In genomic region chr15:31341501-31342195, GRCh38 we compare ENCODE assay signal across 11 cellular contexts. TPM values are rescaled to one million over a fixed set of nuclear protein-coding genes. Genes with fewer than 3 reads are reported as not detected.
DNase-seq lines count a peak whose midpoint lies in the region; ATAC-seq and TF ChIP-seq lines count a peak whose summit lies in the region.
"Had no signal": no experiment of that assay in that cellular context is flagged by ENCODE, and none has a peak within 500 bp of the region (broad histone marks: within the 10 kb centered on the region; RNA-seq: fewer than 3 reads in every experiment).

No MANE protein-coding gene starts in this region.

- peaks cover 65 to 100% (median 83%) of the 10 kb centered on the region in 4 donors for H3K4me1 ChIP-seq in transverse colon

- peak overlapping the region; percentile 96 for H3K27ac Mint-ChIP-seq in activated naive CD4-positive, alpha-beta T cell treated with anti-CD3 and anti-CD28 coated beads, Interleukin-2, amount 50 U/mL, for 24 hours
- H3K27ac Mint-ChIP-seq in activated B cell treated with CpG ODN at 0.5 μM for 24 hours (peak overlapping the region; percentile 72), immature natural killer cell (peak overlapping the region; percentile 92 to 99 (median 96))

- H3K27me3 ChIP-seq in transverse colon: no peaks in the 10 kb centered on the region

- H3K27me3 Mint-ChIP-seq in activated naive CD4-positive, alpha-beta T cell treated with anti-CD3 and anti-CD28 coated beads, Interleukin-2, amount 50 U/mL, for 24 hours: no peaks in the 10 kb centered on the region
- H3K27me3 Mint-ChIP-seq in activated B cell treated with CpG ODN at 0.5 μM for 24 hours: no peaks in the 10 kb centered on the region
- H3K27me3 Mint-ChIP-seq in immature natural killer cell (ENCODE audit: low read depth in 3 of 3): peaks cover 19 to 64% (median 35%) of the 10 kb centered on the region in 3 donors

- CTCF ChIA-PET in activated B cell treated with CpG ODN at 0.5 μM for 24 hours (lab: Charles Lee): interaction anchor here (1.2 kb wide), 1 partner anchor 147 kb away, joined by 3 read pairs; no protein-coding TSS in a partner anchor

- WGBS in transverse colon (ENCODE audit: low coverage in 1 of 2), 2 donors: 80% methylated on average over 4 of the region's 4 CpGs; no CpG with 5 or more reads in 1 of the 2 donors

- no peak overlapping the region for H3K4me3 ChIP-seq in transverse colon

- in situ Hi-C loops in transverse colon (cut with MboI; ENCODE audit: low pct_ligation_motif_present in 1 of 4, low pct_unique_long_range_greater_than_20kb in 1 of 4, low sequenced_read_pairs in 3 of 4): no loop called here

- no peaks in the 10 kb centered on the region for H3K9me3 Mint-ChIP-seq in activated naive CD4-positive, alpha-beta T cell treated with anti-CD3 and anti-CD28 coated beads, Interleukin-2, amount 50 U/mL, for 24 hours
- H3K9me3 Mint-ChIP-seq in activated B cell treated with CpG ODN at 0.5 μM for 24 hours: no peaks in the 10 kb centered on the region
- H3K9me3 Mint-ChIP-seq in immature natural killer cell: no peaks in the 10 kb centered on the region

- H3K36me3 ChIP-seq in transverse colon: no peaks in the 10 kb centered on the region

- TF ChIP-seq EP300 in transverse colon (IDR thresholded peaks at IDR 0.05; ENCODE audit: low read depth): no peak

- TF ChIP-seq CTCF in activated B cell treated with CpG ODN at 0.5 μM for 24 hours (IDR thresholded peaks at IDR 0.05) (no peak), transverse colon (IDR thresholded peaks at IDR 0.05) (no peak)

- peaks cover 99% of the 10 kb centered on the region for H3K4me1 Mint-ChIP-seq in activated naive CD4-positive, alpha-beta T cell treated with anti-CD3 and anti-CD28 coated beads, Interleukin-2, amount 50 U/mL, for 24 hours
- peaks cover 100% of the 10 kb centered on the region for H3K4me1 Mint-ChIP-seq in activated B cell treated with CpG ODN at 0.5 μM for 24 hours
- peaks cover 100% of the 10 kb centered on the region in 2 donors for H3K4me1 Mint-ChIP-seq in immature natural killer cell

- intact Hi-C loops in activated B cell treated with CpG ODN at 0.5 μM for 24 hours (cut with micrococcal nuclease) (no loop called here), transverse colon (cut with DNase I; ENCODE audit: low total_unique reads) (no loop called here)

- POLR2A ChIA-PET in activated B cell treated with CpG ODN at 0.5 μM for 24 hours (lab: Charles Lee): interaction anchor here (0.8 to 8.4 kb wide), 4 partner anchors 8 to 76 kb away, joined by 3 to 94 read pairs (median 4); partner anchors contain the start of gene KLF13

- H3K27ac ChIP-seq in transverse colon: peak overlapping the region; percentile 78 to 86 (median 82)

- no peaks in the 10 kb centered on the region for H3K36me3 Mint-ChIP-seq in activated naive CD4-positive, alpha-beta T cell treated with anti-CD3 and anti-CD28 coated beads, Interleukin-2, amount 50 U/mL, for 24 hours
- H3K36me3 Mint-ChIP-seq in activated B cell treated with CpG ODN at 0.5 μM for 24 hours (ENCODE audit: low read depth) (peaks cover 20% of the 10 kb centered on the region), immature natural killer cell (no peaks in the 10 kb centered on the region)

- TF ChIP-seq POLR2A in transverse colon (IDR thresholded peaks at IDR 0.05): no peak

- ATAC-seq in activated B cell treated with CpG ODN at 0.5 μM for 24 hours (ENCODE audit: low read depth) (no peak), HG03196 (IDR thresholded peaks at IDR 0.05; ENCODE audit: unreplicated experiment) (no peak), HG03097 (IDR thresholded peaks at IDR 0.05; ENCODE audit: low FRiP score, unreplicated experiment) (no peak)
- ATAC-seq: HCT116 had no signal

- H3K9me3 ChIP-seq in transverse colon: no peaks in the 10 kb centered on the region

- DNase-seq in activated naive CD4-positive, alpha-beta T cell treated with anti-CD3 and anti-CD28 coated beads, Interleukin-2, amount 50 U/mL, for 16 hours: no peak
- DNase-seq in activated B cell treated with CpG ODN at 0.5 μM for 24 hours: no peak
- DNase-seq in immature natural killer cell: peak; percentile 72 to 81 (median 73)
- DNase-seq in transverse colon: no peak
- DNase-seq in KG1 (lab: John Stamatoyannopoulos, UW): no peak
- DNase-seq: AML-193, NCI-H1694 had no signal

- H3K4me3 Mint-ChIP-seq in activated naive CD4-positive, alpha-beta T cell treated with anti-CD3 and anti-CD28 coated beads, Interleukin-2, amount 50 U/mL, for 24 hours: peak overlapping the region; percentile 42
- no peak overlapping the region for H3K4me3 Mint-ChIP-seq in activated B cell treated with CpG ODN at 0.5 μM for 24 hours
- peak overlapping the region; percentile 71 to 89 (median 85) for H3K4me3 Mint-ChIP-seq in immature natural killer cell

RNA-seq across cellular contexts. Expression of gene KLF13, which starts 15.0 kb away (rescaled TPM):
- total RNA-seq in activated B cell treated with CpG ODN at 0.5 μM for 24 hours: 177 and 178 TPM in 2 replicates
- 10 to 100 TPM; 24.7 to 89.9 (median 47.2) TPM for polyA plus RNA-seq in immature natural killer cell
- 10 to 100 TPM; 39.0 to 81.2 (median 68.8) TPM for total RNA-seq in transverse colon

Comparison
In these comparisons a context has a peak if more than half of its experiments do, and no peak if none do; other contexts are left out.
1. DNase-seq: peak in immature natural killer cell (3 of 3); none in activated naive CD4-positive, alpha-beta T cell treated with anti-CD3 and anti-CD28 coated beads, Interleukin-2, amount 50 U/mL, for 16 hours (single experiment), activated B cell treated with CpG ODN at 0.5 μM for 24 hours (single experiment), transverse colon (single experiment) and KG1 (single experiment).
2. Peak in every context shown above with its lines, with median percentiles within 50 percentile points of each other: H3K27ac Mint-ChIP-seq.